Comparison of ENCODE assay signal across 26 cellular contexts in the genomic region with DNA sequence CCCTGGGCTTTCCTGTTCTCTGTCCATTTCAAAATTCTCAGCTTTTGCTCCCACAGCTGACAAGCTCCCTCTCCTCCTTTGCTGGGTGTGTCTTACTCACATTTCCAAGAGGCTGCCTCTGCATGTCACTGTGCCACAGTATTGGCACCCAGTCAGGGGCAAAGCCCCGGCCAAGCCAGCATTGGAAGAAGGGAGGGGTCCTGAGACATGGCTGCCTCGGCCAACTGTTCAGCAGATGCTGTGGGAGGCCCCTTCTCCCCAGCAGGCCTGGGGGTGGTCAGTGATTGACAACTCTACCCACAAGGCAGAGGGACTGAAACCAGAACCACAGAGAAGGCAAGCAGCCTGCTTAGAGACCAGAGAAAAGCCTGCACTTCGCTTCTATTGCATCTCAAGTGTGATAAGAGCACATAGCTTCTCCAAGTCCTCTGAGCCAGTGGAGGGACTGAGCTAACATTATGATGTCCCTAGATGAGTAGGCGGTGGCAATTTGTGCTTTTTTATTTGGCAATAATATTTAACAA.
DNase-seq lines count a peak whose midpoint lies in the region; ATAC-seq and TF ChIP-seq lines count a peak whose summit lies in the region.
"Had no signal": no experiment of that assay in that cellular context is flagged by ENCODE, and none has a peak within 500 bp of the region (broad histone marks: within the 10 kb centered on the region; RNA-seq: fewer than 3 reads in every experiment).

No MANE protein-coding gene starts in this region.

- H3K9me3 ChIP-seq in esophagus squamous epithelium: no peaks in the 10 kb centered on the region
- no peaks in the 10 kb centered on the region for H3K9me3 ChIP-seq in OCI-LY7 (ENCODE audit: low read length)
- H3K9me3 ChIP-seq: upper lobe of right lung had no signal

- peak; percentile 10 for ATAC-seq in activated naive CD8-positive, alpha-beta T cell treated with anti-CD3 and anti-CD28 coated beads, Interleukin-2, amount 10 ng/mL, durations not matched to agents 7 days and 5 days (ENCODE audit: low read depth)
- ATAC-seq in activated naive CD8-positive, alpha-beta T cell treated with anti-CD3 and anti-CD28 coated beads, Interleukin-2, amount 50 U/mL, for 24 hours: no peak
- peak; percentile 21 for ATAC-seq in stimulated activated naive CD8-positive, alpha-beta T cell treated with anti-CD3 and anti-CD28 coated beads, Interleukin-15, amount 100 ng/mL, for 72 hours
- ATAC-seq: activated CD4-positive, CD25-positive, alpha-beta regulatory T cell treated with anti-CD3 and anti-CD28 coated beads, Interleukin-2, amount 50 U/mL, for 24 hours; right cardiac atrium; upper lobe of right lung had no signal

- H3K4me1 ChIP-seq in esophagus squamous epithelium: peaks cover 6 to 37% (median 11%) of the 10 kb centered on the region in 3 donors
- H3K4me1 ChIP-seq in OCI-LY7 (ENCODE audit: insufficient read depth, low read length, poor library complexity, severe bottlenecking): no peaks in the 10 kb centered on the region
- H3K4me1 ChIP-seq: neural progenitor cell, spleen, upper lobe of right lung had no signal

- no peaks in the 10 kb centered on the region for H3K79me2 ChIP-seq in OCI-LY7 (ENCODE audit: insufficient read depth, low read depth, low read length)

- H3K4me3 ChIP-seq in esophagus squamous epithelium (no peak overlapping the region), OCI-LY7 (ENCODE audit: low read depth, low read length, poor library complexity, severe bottlenecking) (no peak overlapping the region)
- H3K4me3 ChIP-seq: neural progenitor cell, SK-N-MC, spleen, upper lobe of right lung had no signal

- no peaks in the 10 kb centered on the region for H4K20me1 ChIP-seq in OCI-LY7 (ENCODE audit: insufficient read depth, low read length)

- BruUV-seq in OCI-LY7 (replicated peaks; lab: Mats Ljungman, UMichigan) (no TSS peak), MCF 10A (replicated peaks; lab: Mats Ljungman, UMichigan) (no TSS peak)

- peaks cover 1% of the 10 kb centered on the region for H3K36me3 Mint-ChIP-seq in activated naive CD8-positive, alpha-beta T cell treated with anti-CD3 and anti-CD28 coated beads, Interleukin-2, amount 10 ng/mL, durations not matched to agents 7 days and 5 days
- no peaks in the 10 kb centered on the region for H3K36me3 Mint-ChIP-seq in activated naive CD8-positive, alpha-beta T cell treated with anti-CD3 and anti-CD28 coated beads, Interleukin-2, amount 50 U/mL, for 24 hours (ENCODE audit: low read depth)
- H3K36me3 Mint-ChIP-seq in MCF 10A (ENCODE audit: insufficient read depth, unreplicated experiment): no peaks in the 10 kb centered on the region

- 69 to 87% methylated on average over 2 of the region's 4 CpGs for WGBS in esophagus squamous epithelium, 2 donors

- TF ChIP-seq CTCF in esophagus squamous epithelium (IDR thresholded peaks at IDR 0.05) (no peak), OCI-LY7 (conservative IDR thresholded peaks at IDR 0.05; ENCODE audit: low read length) (no peak), MCF 10A (IDR thresholded peaks at IDR 0.05; ENCODE audit: unreplicated experiment) (no peak)

- no peak overlapping the region for H2AFZ ChIP-seq in OCI-LY7 (ENCODE audit: low read length)
- H2AFZ ChIP-seq: neural progenitor cell had no signal

- no peaks in the 10 kb centered on the region for H3K9me2 ChIP-seq in OCI-LY7 (ENCODE audit: insufficient read depth, low read length)

- no peak overlapping the region for H3K4me2 ChIP-seq in OCI-LY7 (ENCODE audit: low read length)
- H3K4me2 ChIP-seq: neural progenitor cell had no signal

- peak overlapping the region; percentile 34 to 86 (median 74) for H3K27ac ChIP-seq in esophagus squamous epithelium
- no peak overlapping the region for H3K27ac ChIP-seq in OCI-LY7 (ENCODE audit: low read depth, low read length, poor library complexity, severe bottlenecking)
- H3K27ac ChIP-seq: neural progenitor cell, SK-N-MC, spleen, upper lobe of right lung had no signal

- H3K27ac Mint-ChIP-seq in activated naive CD8-positive, alpha-beta T cell treated with anti-CD3 and anti-CD28 coated beads, Interleukin-2, amount 10 ng/mL, durations not matched to agents 7 days and 5 days: no peak overlapping the region
- no peak overlapping the region for H3K27ac Mint-ChIP-seq in activated naive CD8-positive, alpha-beta T cell treated with anti-CD3 and anti-CD28 coated beads, Interleukin-2, amount 50 U/mL, for 24 hours
- H3K27ac Mint-ChIP-seq in stimulated activated naive CD8-positive, alpha-beta T cell treated with anti-CD3 and anti-CD28 coated beads, Interleukin-15, amount 100 ng/mL, for 72 hours: peak overlapping the region in 1 of 2 donors; percentile 50
- no peak overlapping the region for H3K27ac Mint-ChIP-seq in MCF 10A (ENCODE audit: low read depth, unreplicated experiment)
- H3K27ac Mint-ChIP-seq: activated CD4-positive, alpha-beta memory T cell treated with anti-CD3 and anti-CD28 coated beads, Interleukin-2, amount 10 ng/mL, durations not matched to agents 7 days and 5 days; neural progenitor cell had no signal

- H3K36me3 ChIP-seq in esophagus squamous epithelium (no peaks in the 10 kb centered on the region), OCI-LY7 (ENCODE audit: insufficient read depth, low read length) (no peaks in the 10 kb centered on the region)
- H3K36me3 ChIP-seq: neural progenitor cell, spleen, upper lobe of right lung had no signal

- H3K27me3 Mint-ChIP-seq in activated naive CD8-positive, alpha-beta T cell treated with anti-CD3 and anti-CD28 coated beads, Interleukin-2, amount 10 ng/mL, durations not matched to agents 7 days and 5 days: peaks cover 30% of the 10 kb centered on the region
- H3K27me3 Mint-ChIP-seq in activated naive CD8-positive, alpha-beta T cell treated with anti-CD3 and anti-CD28 coated beads, Interleukin-2, amount 50 U/mL, for 24 hours: peaks cover 16% of the 10 kb centered on the region
- H3K27me3 Mint-ChIP-seq in stimulated activated naive CD8-positive, alpha-beta T cell treated with anti-CD3 and anti-CD28 coated beads, Interleukin-15, amount 100 ng/mL, for 72 hours: peaks cover 61% of the 10 kb centered on the region
- H3K27me3 Mint-ChIP-seq in MCF 10A (ENCODE audit: insufficient read depth, unreplicated experiment): peaks cover 18% of the 10 kb centered on the region
- H3K27me3 Mint-ChIP-seq: activated CD4-positive, alpha-beta memory T cell treated with anti-CD3 and anti-CD28 coated beads, Interleukin-2, amount 10 ng/mL, durations not matched to agents 7 days and 5 days had no signal

- POLR2A ChIA-PET in activated naive CD8-positive, alpha-beta T cell treated with anti-CD3 and anti-CD28 coated beads, Interleukin-2, amount 10 ng/mL, durations not matched to agents 7 days and 5 days (lab: Charles Lee): no interaction called here
- POLR2A ChIA-PET in OCI-LY7 (lab: Charles Lee): interaction anchor here (0.7 to 1.0 kb wide), 2 partner anchors 18 to 291 kb away, joined by 3 read pairs; no protein-coding TSS in a partner anchor
- POLR2A ChIA-PET in MCF 10A (lab: Yijun Ruan, JAX): interaction anchor here (1.0 to 2.9 kb wide), 6 partner anchors 15 to 292 kb away, joined by 3 to 16 read pairs (median 5); no protein-coding TSS in a partner anchor

- DNase-seq in activated naive CD8-positive, alpha-beta T cell treated with anti-CD3 and anti-CD28 coated beads, Interleukin-2, amount 10 ng/mL, durations not matched to agents 7 days and 5 days: no peak
- no peak for DNase-seq in activated naive CD8-positive, alpha-beta T cell treated with anti-CD3 and anti-CD28 coated beads, Interleukin-2, amount 50 U/mL, for 24 hours
- DNase-seq in NCI-H524 (lab: John Stamatoyannopoulos, UW): peak; percentile 36 to 84
- DNase-seq in esophagus squamous epithelium (lab: John Stamatoyannopoulos, UW): no peak
- DNase-seq in stimulated activated naive CD8-positive, alpha-beta T cell treated with anti-CD3 and anti-CD28 coated beads, Interleukin-15, amount 100 ng/mL, for 72 hours: peak in 1 of 2 donors; percentile 2
- DNase-seq in OCI-LY7 (ENCODE audit: low spot score): no peak
- no peak for DNase-seq in MCF 10A (ENCODE audit: unreplicated experiment)
- DNase-seq in NCI-H1417 treated with DMSO at 0.1 percent for 48 hours (lab: John Stamatoyannopoulos, UW): no peak
- DNase-seq: activated CD4-positive, alpha-beta memory T cell treated with anti-CD3 and anti-CD28 coated beads, Interleukin-2, amount 10 ng/mL, durations not matched to agents 7 days and 5 days; activated gamma-delta T cell; activated T-cell treated with anti-CD3 and anti-CD28 coated beads for 4 hours; dermis blood vessel endothelial cell; DMS53; GDM1; H9; kidney; NCI-H1105 treated with DMSO at 0.1 percent for 48 hours; NCI-H526; right cardiac atrium; spleen; stimulated activated CD4-positive, alpha-beta T cell treated with anti-CD3 and anti-CD28 coated beads, Interleukin-2, amount 100 ng/mL, for 48 hours; substantia nigra; upper lobe of right lung had no signal

- H3K27me3 ChIP-seq in esophagus squamous epithelium: no peaks in the 10 kb centered on the region
- H3K27me3 ChIP-seq: neural progenitor cell, upper lobe of right lung had no signal

- peak overlapping the region; percentile 38 for H3K4me3 Mint-ChIP-seq in activated naive CD8-positive, alpha-beta T cell treated with anti-CD3 and anti-CD28 coated beads, Interleukin-2, amount 10 ng/mL, durations not matched to agents 7 days and 5 days
- H3K4me3 Mint-ChIP-seq in activated naive CD8-positive, alpha-beta T cell treated with anti-CD3 and anti-CD28 coated beads, Interleukin-2, amount 50 U/mL, for 24 hours: no peak overlapping the region
- H3K4me3 Mint-ChIP-seq in stimulated activated naive CD8-positive, alpha-beta T cell treated with anti-CD3 and anti-CD28 coated beads, Interleukin-15, amount 100 ng/mL, for 72 hours: peak overlapping the region in 1 of 2 donors; percentile 20
- H3K4me3 Mint-ChIP-seq in MCF 10A (ENCODE audit: unreplicated experiment): no peak overlapping the region
- H3K4me3 Mint-ChIP-seq: activated CD4-positive, alpha-beta memory T cell treated with anti-CD3 and anti-CD28 coated beads, Interleukin-2, amount 10 ng/mL, durations not matched to agents 7 days and 5 days; H9; neural progenitor cell had no signal

- no peak for TF ChIP-seq POLR2A in esophagus squamous epithelium (IDR thresholded peaks at IDR 0.05)

- H3K4me1 Mint-ChIP-seq in activated naive CD8-positive, alpha-beta T cell treated with anti-CD3 and anti-CD28 coated beads, Interleukin-2, amount 10 ng/mL, durations not matched to agents 7 days and 5 days: peaks cover 12% of the 10 kb centered on the region
- peaks cover 14% of the 10 kb centered on the region for H3K4me1 Mint-ChIP-seq in activated naive CD8-positive, alpha-beta T cell treated with anti-CD3 and anti-CD28 coated beads, Interleukin-2, amount 50 U/mL, for 24 hours
- peaks cover 32% of the 10 kb centered on the region for H3K4me1 Mint-ChIP-seq in stimulated activated naive CD8-positive, alpha-beta T cell treated with anti-CD3 and anti-CD28 coated beads, Interleukin-15, amount 100 ng/mL, for 72 hours
- H3K4me1 Mint-ChIP-seq in MCF 10A (ENCODE audit: insufficient read depth, unreplicated experiment): peaks cover 29% of the 10 kb centered on the region
- H3K4me1 Mint-ChIP-seq: H9 had no signal

- intact Hi-C loops in esophagus squamous epithelium (cut with DNase I): no loop called here
- intact Hi-C loops in OCI-LY7 (cut with micrococcal nuclease; ENCODE audit: unreplicated experiment): no loop called here
- intact Hi-C loops in MCF 10A (cut with micrococcal nuclease): loop anchor here (10.0 kb wide), 1 partner anchor 289 kb away; no protein-coding TSS in a partner anchor

- H3K9me3 Mint-ChIP-seq in activated naive CD8-positive, alpha-beta T cell treated with anti-CD3 and anti-CD28 coated beads, Interleukin-2, amount 10 ng/mL, durations not matched to agents 7 days and 5 days: peaks cover 5% of the 10 kb centered on the region
- H3K9me3 Mint-ChIP-seq in activated naive CD8-positive, alpha-beta T cell treated with anti-CD3 and anti-CD28 coated beads, Interleukin-2, amount 50 U/mL, for 24 hours: peaks cover 4% of the 10 kb centered on the region
- H3K9me3 Mint-ChIP-seq in stimulated activated naive CD8-positive, alpha-beta T cell treated with anti-CD3 and anti-CD28 coated beads, Interleukin-15, amount 100 ng/mL, for 72 hours: no peaks in the 10 kb centered on the region
- H3K9me3 Mint-ChIP-seq in MCF 10A (ENCODE audit: unreplicated experiment): no peaks in the 10 kb centered on the region
- H3K9me3 Mint-ChIP-seq: activated CD4-positive, alpha-beta memory T cell treated with anti-CD3 and anti-CD28 coated beads, Interleukin-2, amount 10 ng/mL, durations not matched to agents 7 days and 5 days had no signal

- CTCF ChIA-PET in OCI-LY7 (lab: Charles Lee; ENCODE audit: unreplicated experiment): no interaction called here
- CTCF ChIA-PET in MCF 10A (lab: Yijun Ruan, JAX): interaction anchor here (0.6 to 1.3 kb wide), 7 partner anchors 11 to 291 kb away, joined by 3 to 7 read pairs (median 3); no protein-coding TSS in a partner anchor

Comparison
In these comparisons a context has a peak if more than half of its experiments do, and no peak if none do; other contexts are left out.
1. DNase-seq: peak in NCI-H524 (2 of 2); none in activated naive CD8-positive, alpha-beta T cell treated with anti-CD3 and anti-CD28 coated beads, Interleukin-2, amount 10 ng/mL, durations not matched to agents 7 days and 5 days (single experiment), activated naive CD8-positive, alpha-beta T cell treated with anti-CD3 and anti-CD28 coated beads, Interleukin-2, amount 50 U/mL, for 24 hours (single experiment), esophagus squamous epithelium (single experiment), OCI-LY7 (single experiment), MCF 10A (single experiment) and NCI-H1417 treated with DMSO at 0.1 percent for 48 hours (single experiment).